16 cellular contexts compared by ENCODE assay signal in the genomic region with DNA sequence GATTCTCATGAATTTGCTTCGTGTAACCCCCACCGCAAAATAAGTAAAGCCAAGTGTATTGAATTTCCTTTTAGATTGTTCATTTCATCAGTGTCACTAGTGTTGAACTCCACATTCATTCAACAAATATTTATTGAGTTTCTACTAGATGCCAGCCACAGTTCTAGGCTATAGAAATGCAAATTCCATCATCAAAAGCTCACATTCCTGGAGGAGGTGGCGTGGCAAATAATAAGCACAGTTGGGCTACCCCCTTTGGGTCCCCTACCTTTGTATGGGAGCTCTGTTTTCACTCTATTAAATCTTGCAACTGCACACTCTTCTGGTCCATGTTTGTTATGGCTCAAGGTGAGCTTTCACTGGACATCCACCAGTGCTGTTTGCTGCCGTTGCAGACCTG. TPM values are rescaled to one million over a fixed set of nuclear protein-coding genes. Genes with fewer than 3 reads are reported as not detected.
DNase-seq lines count a peak whose midpoint lies in the region; ATAC-seq, FAIRE-seq and TF ChIP-seq lines count a peak whose summit lies in the region.
"Had no signal": no experiment of that assay in that cellular context is flagged by ENCODE, and none has a peak within 500 bp of the region (broad histone marks: within the 10 kb centered on the region; RNA-seq: fewer than 3 reads in every experiment).

No MANE protein-coding gene starts in this region.

- H3K9me3 Mint-ChIP-seq in GM23338 = no peaks in the 10 kb centered on the region
- H3K9me3 Mint-ChIP-seq: CD8-positive, alpha-beta T cell had no signal

- POLR2A ChIA-PET in K562 (lab: Yijun Ruan, JAX) = interaction anchor here (1.2 to 1.4 kb wide), 2 partner anchors 10 kb away, joined by 3 to 4 read pairs; no protein-coding TSS in a partner anchor

- H3K4me1 Mint-ChIP-seq in GM23338 = peaks cover 13% of the 10 kb centered on the region; the same call in 2 of the 3 replicates

- TF ChIP-seq POLR2A in K562 (conservative IDR thresholded peaks at IDR 0.05) = no peak

- TF ChIP-seq RAD21 in K562 (CRISPR knock-in tag; conservative IDR thresholded peaks at IDR 0.05 in 1 of 2, IDR thresholded peaks at IDR 0.05 in 1 of 2) = no peak

- DNase-seq in GM23338 (ENCODE audit: low spot score) (peak; percentile 9), M059J (ENCODE audit: low read depth) (peak; percentile 34), K562 (ENCODE audit: extremely low read depth in 1 of 4, low spot score in 3 of 4) (no peak), smooth muscle cell (lab: John Stamatoyannopoulos, UW; ENCODE audit: unreplicated experiment) (no peak), NOMO-1 treated with DMSO at 0.1 percent for 48 hours (lab: John Stamatoyannopoulos, UW; ENCODE audit: unreplicated experiment) (no peak)
- DNase-seq in NK-92 treated with Interleukin-12 subunit alpha and Interleukin-12 subunit beta, amount 100 ng/mL, for 24 hours (lab: John Stamatoyannopoulos, UW) = no peak
- DNase-seq: BE2C; Caco-2; CD8-positive, alpha-beta T cell; DND-41; H7 had no signal

- H3K4me3 ChIP-seq in GM23338 (no peak overlapping the region), K562 (no peak overlapping the region), smooth muscle cell (no peak overlapping the region)

- TF ChIP-seq EP300 in K562 (IDR thresholded peaks at IDR 0.05; ENCODE audit: low read length) = no peak

- FAIRE-seq in K562 (lab: Jason Lieb, UNC) = no peak
- FAIRE-seq: A204.1, GM19239, HTR-8/SVneo had no signal

- 56% methylated on average over 4 of the region's 4 CpGs for WGBS in K562 (ENCODE audit: insufficient coverage, low coverage, missing lambda C conversion rate)
- WGBS in smooth muscle cell (ENCODE audit: low lambda C conversion rate) = 77% methylated on average over 4 of the region's 4 CpGs

- H3K4me2 ChIP-seq in GM23338 (0 out of 2 replicates have a peak overlapping the region, but pooled peaks have one; percentile 7), K562 (ENCODE audit: insufficient read depth, low read length) (no peak overlapping the region), smooth muscle cell (no peak overlapping the region)

- H3K36me3 ChIP-seq in GM23338 (ENCODE audit: insufficient read depth) = no peaks in the 10 kb centered on the region
- no peaks in the 10 kb centered on the region for H3K36me3 ChIP-seq in K562 (ENCODE audit: control insufficient read depth, insufficient read depth, low read length)
- no peaks in the 10 kb centered on the region for H3K36me3 ChIP-seq in smooth muscle cell (ENCODE audit: low read depth)
- H3K36me3 ChIP-seq: BE2C had no signal

- no peaks in the 10 kb centered on the region for H3K79me2 ChIP-seq in GM23338 (replicated peaks; ENCODE audit: insufficient read depth)
- H3K79me2 ChIP-seq in K562 (ENCODE audit: control insufficient read depth, insufficient read depth, low read length) = no peaks in the 10 kb centered on the region
- H3K79me2 ChIP-seq in smooth muscle cell (ENCODE audit: low read depth) = no peaks in the 10 kb centered on the region

- H3K27me3 Mint-ChIP-seq in GM23338 (ENCODE audit: insufficient read depth, low read depth, poor library complexity) = no peaks in the 10 kb centered on the region

- no peaks in the 10 kb centered on the region for H3K36me3 Mint-ChIP-seq in GM23338 (ENCODE audit: low read depth)
- H3K36me3 Mint-ChIP-seq: CD14-positive monocyte; CD8-positive, alpha-beta T cell had no signal

- in situ Hi-C loops in K562 (cut with MboI) = no loop called here

- H3K4me1 ChIP-seq in GM23338 (ENCODE audit: insufficient read depth) (peaks cover 6% of the 10 kb centered on the region; the same call in 1 of the 2 replicates), K562 (replicated peaks in 1 of 2; ENCODE audit: control insufficient read depth in 2 of 2, insufficient read depth in 2 of 2, low read length in 2 of 2) (no peaks in the 10 kb centered on the region; a peak in 1 of 5 replicates), smooth muscle cell (ENCODE audit: low read depth) (peaks cover 6% of the 10 kb centered on the region)
- H3K4me1 ChIP-seq: BE2C had no signal

- 0 out of 2 replicates have a peak, but pooled peaks cover 4% of the 10 kb centered on the region for H3K9me2 ChIP-seq in GM23338 (ENCODE audit: insufficient read depth)

- no peaks in the 10 kb centered on the region for H4K20me1 ChIP-seq in GM23338 (replicated peaks; ENCODE audit: insufficient read depth)
- H4K20me1 ChIP-seq in K562 (replicated peaks; ENCODE audit: control insufficient read depth, insufficient read depth, low read length) = no peaks in the 10 kb centered on the region
- no peaks in the 10 kb centered on the region for H4K20me1 ChIP-seq in smooth muscle cell (ENCODE audit: low read depth)

- H3K27ac Mint-ChIP-seq in GM23338 = no peak overlapping the region
- H3K27ac Mint-ChIP-seq: CD8-positive, alpha-beta T cell had no signal

- H3K9ac ChIP-seq in K562 (ENCODE audit: insufficient read depth in 1 of 2, low read depth in 2 of 2, low read length in 2 of 2) = no peak overlapping the region
- no peak overlapping the region for H3K9ac ChIP-seq in smooth muscle cell (ENCODE audit: low read depth)

- CTCF ChIA-PET in K562 (lab: Yijun Ruan, JAX; ENCODE audit: low intra/inter-chr PET ratio) = no interaction called here

- TF ChIP-seq CTCF in GM23338 (conservative IDR thresholded peaks at IDR 0.05; ENCODE audit: low read depth in 2 of 2) (no peak), K562 (IDR thresholded peaks at IDR 0.05 in 2 of 3, conservative IDR thresholded peaks at IDR 0.05 in 1 of 3; ENCODE audit: insufficient read depth in 2 of 3, low read depth in 1 of 3, low read length in 3 of 3) (no peak), smooth muscle cell (IDR thresholded peaks at IDR 0.05; ENCODE audit: borderline replicate concordance, insufficient read depth, poor library complexity, severe bottlenecking) (no peak)

- H3K9me1 ChIP-seq in K562 (ENCODE audit: control insufficient read depth, insufficient read depth, low read length) = no peaks in the 10 kb centered on the region

- H3K27me3 ChIP-seq in GM23338 (ENCODE audit: insufficient read depth) (no peaks in the 10 kb centered on the region), K562 (ENCODE audit: control insufficient read depth in 2 of 2, insufficient read depth in 2 of 2, low read length in 2 of 2) (no peaks in the 10 kb centered on the region; a peak in 1 of 5 replicates), smooth muscle cell (ENCODE audit: low read depth) (no peaks in the 10 kb centered on the region)
- H3K27me3 ChIP-seq: BE2C had no signal

- peak; percentile 44; the same call in 2 of the 3 replicates for ATAC-seq in GM23338
- peak; percentile 31; the same call in 1 of the 3 replicates for ATAC-seq in K562
- ATAC-seq in HG03196 (IDR thresholded peaks at IDR 0.05; ENCODE audit: unreplicated experiment) = no peak
- ATAC-seq: CD8-positive, alpha-beta T cell had no signal

- H3K27ac ChIP-seq in GM23338 (ENCODE audit: low read depth) (no peak overlapping the region), K562 (ENCODE audit: extremely low read depth, low read depth, low read length) (no peak overlapping the region), smooth muscle cell (ENCODE audit: low read depth) (peak overlapping the region; percentile 71)

- BruUV-seq in K562 (replicated peaks; lab: Mats Ljungman, UMichigan) = no TSS peak

- intact Hi-C loops in K562 (cut with micrococcal nuclease) = no loop called here

- H3F3A ChIP-seq in GM23338 (replicated peaks; ENCODE audit: low read depth) (no peaks in the 10 kb centered on the region), smooth muscle cell (ENCODE audit: low read depth) (no peaks in the 10 kb centered on the region)

- no peak overlapping the region for H2AFZ ChIP-seq in GM23338
- H2AFZ ChIP-seq in K562 (ENCODE audit: low read depth, low read length) = no peak overlapping the region
- H2AFZ ChIP-seq in smooth muscle cell (ENCODE audit: low read depth) = no peak overlapping the region

- H3K9me3 ChIP-seq in K562 (replicated peaks; ENCODE audit: control insufficient read depth, insufficient read depth, low read depth, low read length) (no peaks in the 10 kb centered on the region), smooth muscle cell (replicated peaks; ENCODE audit: low read depth) (no peaks in the 10 kb centered on the region)
- H3K9me3 ChIP-seq: BE2C, Caco-2 had no signal

- no peak overlapping the region for H3K4me3 Mint-ChIP-seq in GM23338
- H3K4me3 Mint-ChIP-seq: CD8-positive, alpha-beta T cell had no signal

TF ChIP-seq in GM23338, 12 proteins besides CTCF, POLR2A, EP300 and RAD21 (continues in another document):
- TF ChIP-seq CREB1 (CRISPR knock-in tag; IDR thresholded peaks at IDR 0.05; ENCODE audit: low read depth) = no peak
- TF ChIP-seq EZH2phosphoT487 (IDR thresholded peaks at IDR 0.05; ENCODE audit: unreplicated experiment) = no peak
- no peak for TF ChIP-seq ZNF331 (CRISPR knock-in tag; IDR thresholded peaks at IDR 0.05; ENCODE audit: low read depth)
- TF ChIP-seq NANOG (IDR thresholded peaks at IDR 0.05; ENCODE audit: borderline replicate concordance) = no peak

RNA-seq across cellular contexts. Expression of a gene that starts 12.7 kb away (rescaled TPM):
- total RNA-seq in GM23338 (2014; rRNA removed; shearing (Covaris generic)) = 5.9 and 8.0 TPM in 2 replicates
- polyA plus RNA-seq in GM23338 (2016; fragmentation: Nextera tagmentation; extraction: Ambion mirVana) (6.4 and 6.7 TPM in 2 replicates), K562 (2011; rRNA removed) (5.1 and 6.9 TPM in 2 replicates), K562 (2014; fragmentation: Illumina TruSeq; extraction: Trizol) (9.6 and 10.3 TPM in 2 replicates), K562 (2014; fragmentation: Nextera tagmentation; extraction: Ambion mirVana) (1 to 10 TPM; 3.2 to 3.7 TPM), K562 (2014; rRNA removed) (3.1 and 4.2 TPM in 2 replicates), smooth muscle cell (31.4 and 32.0 TPM in 2 replicates)
- total RNA-seq in M059J (2014; rRNA removed; shearing (Covaris generic)) = 8.4 and 11.6 TPM in 2 replicates
- 5.8 and 16.1 TPM in 2 replicates for total RNA-seq in K562 (2011; cell fraction: chromatin; rRNA removed; ENCODE audit: low replicate concordance)
- total RNA-seq in K562 (2011; cell fraction: nucleolus; rRNA removed) = 2.7 and 3.7 TPM in 2 replicates
- 5.9 and 8.2 TPM in 2 replicates for total RNA-seq in K562 (2011; cell fraction: nucleoplasm; rRNA removed)
- total RNA-seq in K562 (2014; rRNA removed) (4.0 and 4.8 TPM in 2 replicates), K562 (2014; rRNA removed; fragmentation: Illumina TruSeq; extraction: Trizol) (9.5 and 11.7 TPM in 2 replicates), K562 (2015; rRNA removed; fragmentation: Illumina TruSeq; extraction: Trizol) (5.4 and 5.5 TPM in 2 replicates), K562 (2021) (10.0 and 10.4 TPM in 2 replicates), smooth muscle cell (29.4 and 32.4 TPM in 2 replicates)
- 1.6 and 3.2 TPM in 2 replicates for polyA plus RNA-seq in K562 (2011; cell fraction: cytosol; rRNA removed)
- 5.1 and 6.5 TPM in 2 replicates for polyA plus RNA-seq in K562 (2011; cell fraction: nucleus; rRNA removed)
- 7.7 and 7.8 TPM in 2 replicates for polyA plus RNA-seq in K562 (2012)
- 7.1 and 8.7 TPM in 2 replicates for polyA minus RNA-seq in K562 (2011; rRNA and poly(A)+ RNA removed)
- 5.3 and 7.0 TPM in 2 replicates for polyA minus RNA-seq in K562 (2011; cell fraction: cytosol; rRNA and poly(A)+ RNA removed)
- polyA minus RNA-seq in K562 (2011; cell fraction: nucleus; rRNA and poly(A)+ RNA removed) = 3.6 and 5.0 TPM in 2 replicates

Comparison
In these comparisons a context has a peak if more than half of its experiments do, and no peak if none do; other contexts are left out.
1. DNase-seq: peak in GM23338 (single experiment) and M059J (single experiment); none in K562 (0 of 4), smooth muscle cell (single experiment), NK-92 treated with Interleukin-12 subunit alpha and Interleukin-12 subunit beta, amount 100 ng/mL, for 24 hours (single experiment) and NOMO-1 treated with DMSO at 0.1 percent for 48 hours (single experiment).